ENCODE assay signal across 8 cellular contexts in genomic region chr19:35000647-35001501, GRCh38. TPM values are rescaled to one million over a fixed set of nuclear protein-coding genes. Genes with fewer than 3 reads are reported as not detected.
A peak's percentile ranks its signal among the peaks of the same experiment; 100 is the strongest.
DNase-seq lines count a peak whose midpoint lies in the region; ATAC-seq and TF ChIP-seq lines count a peak whose summit lies in the region.

No MANE protein-coding gene starts in this region.

- peak overlapping the region; percentile 66 to 95 (median 83) for H3K4me3 ChIP-seq in dorsolateral prefrontal cortex

- intact Hi-C loops in dorsolateral prefrontal cortex (cut with DNase I), result no loop called here

- H3K9me3 Mint-ChIP-seq in memory B cell, result no peaks in the 10 kb centered on the region
- no peaks in the 10 kb centered on the region for H3K9me3 Mint-ChIP-seq in stimulated activated memory B cell treated with anti-CD40 and anti-IgM and Interleukin-4, amounts not matched to agents 10 μg/mL and 1 μg/mL and 100 μg/mL, for 72 hours

- no peaks in the 10 kb centered on the region for H3K27me3 Mint-ChIP-seq in memory B cell
- H3K27me3 Mint-ChIP-seq in stimulated activated memory B cell treated with anti-CD40 and anti-IgM and Interleukin-4, amounts not matched to agents 10 μg/mL and 1 μg/mL and 100 μg/mL, for 72 hours, result no peaks in the 10 kb centered on the region

- ATAC-seq in memory B cell (ENCODE audit: low read depth) (peak; percentile 20), HG03159 (IDR thresholded peaks at IDR 0.05; ENCODE audit: unreplicated experiment) (no peak)
- peak; percentile 17 for ATAC-seq in stimulated activated memory B cell treated with anti-CD40 and anti-IgM and Interleukin-4, amounts not matched to agents 10 μg/mL and 1 μg/mL and 100 μg/mL, for 72 hours

- no peak for TF ChIP-seq CTCF in dorsolateral prefrontal cortex (IDR thresholded peaks at IDR 0.05 in 54 of 56, conservative IDR thresholded peaks at IDR 0.05 in 2 of 56; ENCODE audit: low read depth in 1 of 56, partially characterized antibody in 56 of 56)

- peaks cover 2% of the 10 kb centered on the region for H3K36me3 Mint-ChIP-seq in memory B cell
- peaks cover 40% of the 10 kb centered on the region for H3K36me3 Mint-ChIP-seq in stimulated activated memory B cell treated with anti-CD40 and anti-IgM and Interleukin-4, amounts not matched to agents 10 μg/mL and 1 μg/mL and 100 μg/mL, for 72 hours

- H3K27me3 ChIP-seq in dorsolateral prefrontal cortex, result no peaks in the 10 kb centered on the region

- peak; percentile 52 for DNase-seq in SIG-M5 treated with dmso at 0.1 percent for 504 hours (lab: John Stamatoyannopoulos, UW; ENCODE audit: unreplicated experiment)
- DNase-seq in SIG-M5 (lab: John Stamatoyannopoulos, UW), result no peak
- DNase-seq in NCI-H146 (lab: John Stamatoyannopoulos, UW), result peak; percentile 74
- peak; percentile 46 to 60 for DNase-seq in activated CD4-positive, alpha-beta T cell treated with anti-CD3 and anti-CD28 coated beads for 4 hours
- DNase-seq in dorsolateral prefrontal cortex, result no peak
- peak in 1 of 2 donors; percentile 31 for DNase-seq in memory B cell (ENCODE audit: low spot score in 2 of 2)

- peak overlapping the region; percentile 15 to 98 (median 91) for H3K27ac ChIP-seq in dorsolateral prefrontal cortex

- peaks cover 40% of the 10 kb centered on the region for H3K4me1 Mint-ChIP-seq in memory B cell
- peaks cover 70% of the 10 kb centered on the region for H3K4me1 Mint-ChIP-seq in stimulated activated memory B cell treated with anti-CD40 and anti-IgM and Interleukin-4, amounts not matched to agents 10 μg/mL and 1 μg/mL and 100 μg/mL, for 72 hours

- peak overlapping the region; percentile 87 for H3K27ac Mint-ChIP-seq in memory B cell
- peak overlapping the region; percentile 87 for H3K27ac Mint-ChIP-seq in stimulated activated memory B cell treated with anti-CD40 and anti-IgM and Interleukin-4, amounts not matched to agents 10 μg/mL and 1 μg/mL and 100 μg/mL, for 72 hours

- H3K4me3 Mint-ChIP-seq in memory B cell, result peak overlapping the region; percentile 92
- peak overlapping the region; percentile 89 for H3K4me3 Mint-ChIP-seq in stimulated activated memory B cell treated with anti-CD40 and anti-IgM and Interleukin-4, amounts not matched to agents 10 μg/mL and 1 μg/mL and 100 μg/mL, for 72 hours

RNA-seq across cellular contexts. Expression of gene GRAMD1A, which starts 0.8 kb away (rescaled TPM):
- 10 to 100 TPM; 38.8 to 93.6 (median 54.7) TPM for total RNA-seq in dorsolateral prefrontal cortex

RNA-seq across cellular contexts. Expression of gene SCN1B, which starts 29.4 kb away (rescaled TPM):
- 100 to 1,000 TPM in 117 of 120 experiments, 10 to 100 TPM in 3; 65.9 to 457 (median 199) TPM for total RNA-seq in dorsolateral prefrontal cortex

RNA-seq across cellular contexts. Expression of gene ZNF792, which starts 36.8 kb away (rescaled TPM):
- 1 to 10 TPM; 2.3 to 7.1 (median 4.5) TPM for total RNA-seq in dorsolateral prefrontal cortex

RNA-seq across cellular contexts. Expression of gene HPN, which starts 40.6 kb away (rescaled TPM):
- 10 to 100 TPM in 11 of 120 experiments, 1 to 10 TPM in 109; 1.0 to 16.3 (median 6.0) TPM for total RNA-seq in dorsolateral prefrontal cortex

Comparison
In these comparisons a context has a peak if more than half of its experiments do, and no peak if none do; other contexts are left out.
1. DNase-seq: peak in SIG-M5 treated with dmso at 0.1 percent for 504 hours (single experiment), NCI-H146 (single experiment) and activated CD4-positive, alpha-beta T cell treated with anti-CD3 and anti-CD28 coated beads for 4 hours (2 of 2); none in SIG-M5 (single experiment) and dorsolateral prefrontal cortex (0 of 10).